ENCODE assay signal across 1 cellular context in the genomic region with DNA sequence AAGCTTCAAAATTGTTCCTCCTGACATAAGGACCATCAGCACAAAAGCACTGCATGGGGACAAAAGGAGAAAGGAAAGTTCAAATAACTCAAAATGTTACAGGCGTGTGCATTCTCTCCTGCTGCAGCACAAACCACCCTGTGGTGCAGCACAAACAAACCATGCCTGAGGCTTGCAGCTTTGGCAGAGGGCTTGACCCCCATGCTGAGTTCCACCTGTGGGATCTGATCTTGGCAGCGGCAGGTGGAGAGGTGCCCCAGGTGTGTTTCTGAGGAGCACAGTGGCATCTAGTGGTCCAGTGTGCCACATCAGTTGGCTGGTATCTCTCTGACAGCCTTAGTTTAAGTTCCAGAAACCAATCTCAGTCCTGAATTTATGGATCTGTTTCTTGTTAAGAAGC.
TF ChIP-seq lines count a peak whose summit lies in the region.

No MANE protein-coding gene starts in this region.

TF ChIP-seq in WTC11, 78 proteins besides CTCF, POLR2A, EP300 and RAD21 (continued from another document):
- TF ChIP-seq, protein P1, sequence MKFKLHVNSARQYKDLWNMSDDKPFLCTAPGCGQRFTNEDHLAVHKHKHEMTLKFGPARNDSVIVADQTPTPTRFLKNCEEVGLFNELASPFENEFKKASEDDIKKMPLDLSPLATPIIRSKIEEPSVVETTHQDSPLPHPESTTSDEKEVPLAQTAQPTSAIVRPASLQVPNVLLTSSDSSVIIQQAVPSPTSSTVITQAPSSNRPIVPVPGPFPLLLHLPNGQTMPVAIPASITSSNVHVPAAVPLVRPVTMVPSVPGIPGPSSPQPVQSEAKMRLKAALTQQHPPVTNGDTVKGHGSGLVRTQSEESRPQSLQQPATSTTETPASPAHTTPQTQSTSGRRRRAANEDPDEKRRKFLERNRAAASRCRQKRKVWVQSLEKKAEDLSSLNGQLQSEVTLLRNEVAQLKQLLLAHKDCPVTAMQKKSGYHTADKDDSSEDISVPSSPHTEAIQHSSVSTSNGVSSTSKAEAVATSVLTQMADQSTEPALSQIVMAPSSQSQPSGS (CRISPR knock-in tag; IDR thresholded peaks at IDR 0.05; ENCODE audit: borderline replicate concordance, low read depth) = no peak
- TF ChIP-seq JAZF1 (CRISPR knock-in tag; IDR thresholded peaks at IDR 0.05) = no peak
- TF ChIP-seq ZNF671 (CRISPR knock-in tag; IDR thresholded peaks at IDR 0.05) = no peak
- TF ChIP-seq, protein P2, sequence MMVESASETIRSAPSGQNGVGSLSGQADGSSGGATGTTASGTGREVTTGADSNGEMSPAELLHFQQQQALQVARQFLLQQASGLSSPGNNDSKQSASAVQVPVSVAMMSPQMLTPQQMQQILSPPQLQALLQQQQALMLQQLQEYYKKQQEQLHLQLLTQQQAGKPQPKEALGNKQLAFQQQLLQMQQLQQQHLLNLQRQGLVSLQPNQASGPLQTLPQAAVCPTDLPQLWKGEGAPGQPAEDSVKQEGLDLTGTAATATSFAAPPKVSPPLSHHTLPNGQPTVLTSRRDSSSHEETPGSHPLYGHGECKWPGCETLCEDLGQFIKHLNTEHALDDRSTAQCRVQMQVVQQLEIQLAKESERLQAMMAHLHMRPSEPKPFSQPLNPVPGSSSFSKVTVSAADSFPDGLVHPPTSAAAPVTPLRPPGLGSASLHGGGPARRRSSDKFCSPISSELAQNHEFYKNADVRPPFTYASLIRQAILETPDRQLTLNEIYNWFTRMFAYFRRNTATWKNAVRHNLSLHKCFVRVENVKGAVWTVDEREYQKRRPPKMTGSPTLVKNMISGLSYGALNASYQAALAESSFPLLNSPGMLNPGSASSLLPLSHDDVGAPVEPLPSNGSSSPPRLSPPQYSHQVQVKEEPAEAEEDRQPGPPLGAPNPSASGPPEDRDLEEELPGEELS (CRISPR knock-in tag; IDR thresholded peaks at IDR 0.05) = peak; percentile 50; the same call in 1 of the 2 replicates
- no peak for TF ChIP-seq FOXP1 (CRISPR knock-in tag; IDR thresholded peaks at IDR 0.05; ENCODE audit: borderline replicate concordance)
- no peak for TF ChIP-seq ZNF317 (CRISPR knock-in tag; IDR thresholded peaks at IDR 0.05; ENCODE audit: borderline replicate concordance, low read depth)
- TF ChIP-seq GTF2I (CRISPR knock-in tag; conservative IDR thresholded peaks at IDR 0.05) = no peak
- TF ChIP-seq NFE2L1 (CRISPR knock-in tag; IDR thresholded peaks at IDR 0.05) = no peak
- TF ChIP-seq TEAD1 (CRISPR knock-in tag; IDR thresholded peaks at IDR 0.05) = peak; percentile 73; the same call in 1 of the 2 replicates
- no peak for TF ChIP-seq ZNF416 (CRISPR knock-in tag; IDR thresholded peaks at IDR 0.05)
- no peak for TF ChIP-seq ELF4 (CRISPR knock-in tag; IDR thresholded peaks at IDR 0.05; ENCODE audit: low read depth)
- TF ChIP-seq, protein P3, sequence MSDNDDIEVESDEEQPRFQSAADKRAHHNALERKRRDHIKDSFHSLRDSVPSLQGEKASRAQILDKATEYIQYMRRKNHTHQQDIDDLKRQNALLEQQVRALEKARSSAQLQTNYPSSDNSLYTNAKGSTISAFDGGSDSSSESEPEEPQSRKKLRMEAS (CRISPR knock-in tag; IDR thresholded peaks at IDR 0.05) = peak; percentile 26; the same call in 1 of the 2 replicates
- no peak for TF ChIP-seq CREM (CRISPR knock-in tag; IDR thresholded peaks at IDR 0.05)
- TF ChIP-seq, protein P4, sequence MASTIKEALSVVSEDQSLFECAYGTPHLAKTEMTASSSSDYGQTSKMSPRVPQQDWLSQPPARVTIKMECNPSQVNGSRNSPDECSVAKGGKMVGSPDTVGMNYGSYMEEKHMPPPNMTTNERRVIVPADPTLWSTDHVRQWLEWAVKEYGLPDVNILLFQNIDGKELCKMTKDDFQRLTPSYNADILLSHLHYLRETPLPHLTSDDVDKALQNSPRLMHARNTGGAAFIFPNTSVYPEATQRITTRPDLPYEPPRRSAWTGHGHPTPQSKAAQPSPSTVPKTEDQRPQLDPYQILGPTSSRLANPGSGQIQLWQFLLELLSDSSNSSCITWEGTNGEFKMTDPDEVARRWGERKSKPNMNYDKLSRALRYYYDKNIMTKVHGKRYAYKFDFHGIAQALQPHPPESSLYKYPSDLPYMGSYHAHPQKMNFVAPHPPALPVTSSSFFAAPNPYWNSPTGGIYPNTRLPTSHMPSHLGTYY (CRISPR knock-in tag; IDR thresholded peaks at IDR 0.05) = no peak
- TF ChIP-seq, protein P5, sequence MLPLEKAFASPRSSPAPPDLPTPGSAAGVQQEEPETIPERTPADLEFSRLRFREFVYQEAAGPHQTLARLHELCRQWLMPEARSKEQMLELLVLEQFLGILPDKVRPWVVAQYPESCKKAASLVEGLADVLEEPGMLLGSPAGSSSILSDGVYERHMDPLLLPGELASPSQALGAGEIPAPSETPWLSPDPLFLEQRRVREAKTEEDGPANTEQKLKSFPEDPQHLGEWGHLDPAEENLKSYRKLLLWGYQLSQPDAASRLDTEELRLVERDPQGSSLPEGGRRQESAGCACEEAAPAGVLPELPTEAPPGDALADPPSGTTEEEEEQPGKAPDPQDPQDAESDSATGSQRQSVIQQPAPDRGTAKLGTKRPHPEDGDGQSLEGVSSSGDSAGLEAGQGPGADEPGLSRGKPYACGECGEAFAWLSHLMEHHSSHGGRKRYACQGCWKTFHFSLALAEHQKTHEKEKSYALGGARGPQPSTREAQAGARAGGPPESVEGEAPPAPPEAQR (CRISPR knock-in tag; IDR thresholded peaks at IDR 0.05) = no peak
- peak; percentile 58; the same call in 1 of the 2 replicates for TF ChIP-seq SP1 (CRISPR knock-in tag; conservative IDR thresholded peaks at IDR 0.05)
- no peak for TF ChIP-seq NFATC4 (CRISPR knock-in tag; IDR thresholded peaks at IDR 0.05)
- TF ChIP-seq ZNF396 (CRISPR knock-in tag; IDR thresholded peaks at IDR 0.05; ENCODE audit: borderline replicate concordance) = no peak
- TF ChIP-seq, protein P6, sequence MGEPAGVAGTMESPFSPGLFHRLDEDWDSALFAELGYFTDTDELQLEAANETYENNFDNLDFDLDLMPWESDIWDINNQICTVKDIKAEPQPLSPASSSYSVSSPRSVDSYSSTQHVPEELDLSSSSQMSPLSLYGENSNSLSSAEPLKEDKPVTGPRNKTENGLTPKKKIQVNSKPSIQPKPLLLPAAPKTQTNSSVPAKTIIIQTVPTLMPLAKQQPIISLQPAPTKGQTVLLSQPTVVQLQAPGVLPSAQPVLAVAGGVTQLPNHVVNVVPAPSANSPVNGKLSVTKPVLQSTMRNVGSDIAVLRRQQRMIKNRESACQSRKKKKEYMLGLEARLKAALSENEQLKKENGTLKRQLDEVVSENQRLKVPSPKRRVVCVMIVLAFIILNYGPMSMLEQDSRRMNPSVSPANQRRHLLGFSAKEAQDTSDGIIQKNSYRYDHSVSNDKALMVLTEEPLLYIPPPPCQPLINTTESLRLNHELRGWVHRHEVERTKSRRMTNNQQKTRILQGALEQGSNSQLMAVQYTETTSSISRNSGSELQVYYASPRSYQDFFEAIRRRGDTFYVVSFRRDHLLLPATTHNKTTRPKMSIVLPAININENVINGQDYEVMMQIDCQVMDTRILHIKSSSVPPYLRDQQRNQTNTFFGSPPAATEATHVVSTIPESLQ (CRISPR knock-in tag; IDR thresholded peaks at IDR 0.05) = no peak
- peak; percentile 81 for TF ChIP-seq ETV6 (CRISPR knock-in tag; IDR thresholded peaks at IDR 0.05)
- TF ChIP-seq, protein P7, sequence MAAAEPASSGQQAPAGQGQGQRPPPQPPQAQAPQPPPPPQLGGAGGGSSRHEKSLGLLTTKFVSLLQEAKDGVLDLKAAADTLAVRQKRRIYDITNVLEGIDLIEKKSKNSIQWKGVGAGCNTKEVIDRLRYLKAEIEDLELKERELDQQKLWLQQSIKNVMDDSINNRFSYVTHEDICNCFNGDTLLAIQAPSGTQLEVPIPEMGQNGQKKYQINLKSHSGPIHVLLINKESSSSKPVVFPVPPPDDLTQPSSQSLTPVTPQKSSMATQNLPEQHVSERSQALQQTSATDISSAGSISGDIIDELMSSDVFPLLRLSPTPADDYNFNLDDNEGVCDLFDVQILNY (CRISPR knock-in tag; IDR thresholded peaks at IDR 0.05) = no peak
- no peak for TF ChIP-seq ZNF121 (CRISPR knock-in tag; IDR thresholded peaks at IDR 0.05)
- TF ChIP-seq NFYB (CRISPR knock-in tag; conservative IDR thresholded peaks at IDR 0.05; ENCODE audit: low read depth) = no peak
- TF ChIP-seq ZNF263 (CRISPR knock-in tag; IDR thresholded peaks at IDR 0.05; ENCODE audit: low read depth) = no peak
TF ChIP-seq in WTC11: peak in this region for 6.
